1 cellular context compared by ENCODE assay signal in the genomic region with DNA sequence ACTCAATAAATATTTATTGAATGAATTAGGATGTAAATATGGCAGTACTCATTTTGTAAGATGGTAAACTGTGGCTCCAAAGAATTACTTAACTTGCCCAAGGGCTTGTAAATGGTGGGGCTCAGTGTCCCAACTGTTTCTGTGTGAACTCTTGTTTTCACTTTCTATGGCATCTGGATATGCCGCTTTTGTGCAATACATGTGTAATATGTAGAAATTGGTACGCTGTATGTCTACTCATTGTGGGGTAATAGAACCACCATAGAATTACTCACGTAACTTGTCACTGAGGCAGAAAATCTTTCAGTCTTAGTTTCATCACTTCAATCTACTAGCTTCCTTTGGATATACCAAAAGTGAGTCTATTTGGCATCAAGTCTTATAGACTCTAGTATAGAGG.
TF ChIP-seq lines count a peak whose summit lies in the region.

No MANE protein-coding gene starts in this region.

TF ChIP-seq in HCT116, 20 proteins besides CTCF, POLR2A, EP300 and RAD21 (continued from another document):
- TF ChIP-seq, protein P1, sequence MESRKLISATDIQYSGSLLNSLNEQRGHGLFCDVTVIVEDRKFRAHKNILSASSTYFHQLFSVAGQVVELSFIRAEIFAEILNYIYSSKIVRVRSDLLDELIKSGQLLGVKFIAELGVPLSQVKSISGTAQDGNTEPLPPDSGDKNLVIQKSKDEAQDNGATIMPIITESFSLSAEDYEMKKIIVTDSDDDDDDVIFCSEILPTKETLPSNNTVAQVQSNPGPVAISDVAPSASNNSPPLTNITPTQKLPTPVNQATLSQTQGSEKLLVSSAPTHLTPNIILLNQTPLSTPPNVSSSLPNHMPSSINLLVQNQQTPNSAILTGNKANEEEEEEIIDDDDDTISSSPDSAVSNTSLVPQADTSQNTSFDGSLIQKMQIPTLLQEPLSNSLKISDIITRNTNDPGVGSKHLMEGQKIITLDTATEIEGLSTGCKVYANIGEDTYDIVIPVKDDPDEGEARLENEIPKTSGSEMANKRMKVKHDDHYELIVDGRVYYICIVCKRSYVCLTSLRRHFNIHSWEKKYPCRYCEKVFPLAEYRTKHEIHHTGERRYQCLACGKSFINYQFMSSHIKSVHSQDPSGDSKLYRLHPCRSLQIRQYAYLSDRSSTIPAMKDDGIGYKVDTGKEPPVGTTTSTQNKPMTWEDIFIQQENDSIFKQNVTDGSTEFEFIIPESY (IDR thresholded peaks at IDR 0.05; ENCODE audit: extremely low read depth, insufficient replicate concordance, low read length): no peak
TF ChIP-seq in HCT116: peak in this region for 0.
